Comparison of ENCODE assay signal across 20 cellular contexts in genomic region chr21:41671212-41671762, GRCh38.
DNase-seq lines count a peak whose midpoint lies in the region; ATAC-seq and TF ChIP-seq lines count a peak whose summit lies in the region.
"Had no signal": no experiment of that assay in that cellular context is flagged by ENCODE, and none has a peak within 500 bp of the region (broad histone marks: within the 10 kb centered on the region; RNA-seq: fewer than 3 reads in every experiment).

No MANE protein-coding gene starts in this region.

- H3K27ac ChIP-seq in breast epithelium (no peak overlapping the region), RWPE1 (peak overlapping the region; percentile 53), foreskin keratinocyte (peak overlapping the region; percentile 48), upper lobe of left lung (no peak overlapping the region)

- no peaks in the 10 kb centered on the region for H3K9me3 ChIP-seq in breast epithelium
- no peaks in the 10 kb centered on the region for H3K9me3 ChIP-seq in upper lobe of left lung

- intact Hi-C loops in MCF 10A (cut with micrococcal nuclease) (no loop called here), breast epithelium (cut with DNase I; ENCODE audit: low total_unique reads) (no loop called here), head of caudate nucleus (cut with DNase I) (no loop called here)

- H3K27ac Mint-ChIP-seq in MCF 10A (ENCODE audit: low read depth, unreplicated experiment), result peak overlapping the region; percentile 63
- H3K27ac Mint-ChIP-seq in stimulated activated effector memory CD8-positive, alpha-beta T cell treated with anti-CD3 and anti-CD28 coated beads, Interleukin-12 subunit alpha, Interleukin-12 subunit beta, amount 100 ng/mL, for 72 hours, result peak overlapping the region; percentile 53
- H3K27ac Mint-ChIP-seq: GM23338 had no signal

- no TSS peak for BruUV-seq in MCF 10A (replicated peaks; lab: Mats Ljungman, UMichigan)

- CTCF ChIA-PET in MCF 10A (lab: Yijun Ruan, JAX) (interaction anchor here (0.7 kb wide), 1 partner anchor 317 kb away, joined by 3 read pairs; no protein-coding TSS in a partner anchor), RWPE1 (lab: Yijun Ruan, JAX) (interaction anchor here (0.6 kb wide), 2 partner anchors 37 to 530 kb away, joined by 3 to 6 read pairs; no protein-coding TSS in a partner anchor)

- H3K36me3 ChIP-seq in breast epithelium (no peaks in the 10 kb centered on the region), upper lobe of left lung (no peaks in the 10 kb centered on the region)

- TF ChIP-seq EP300 in upper lobe of left lung (IDR thresholded peaks at IDR 0.05), result no peak

- peak; percentile 17 for ATAC-seq in foreskin keratinocyte
- ATAC-seq in stimulated activated effector memory CD8-positive, alpha-beta T cell treated with anti-CD3 and anti-CD28 coated beads, Interleukin-12 subunit alpha, Interleukin-12 subunit beta, amount 100 ng/mL, for 72 hours, result no peak
- no peak for ATAC-seq in upper lobe of left lung (ENCODE audit: low FRiP score in 2 of 2)
- no peak for ATAC-seq in left lobe of liver
- ATAC-seq: GM23338, HCT116 had no signal

- no peaks in the 10 kb centered on the region for H3K9me3 Mint-ChIP-seq in MCF 10A (ENCODE audit: unreplicated experiment)
- H3K9me3 Mint-ChIP-seq in stimulated activated effector memory CD8-positive, alpha-beta T cell treated with anti-CD3 and anti-CD28 coated beads, Interleukin-12 subunit alpha, Interleukin-12 subunit beta, amount 100 ng/mL, for 72 hours, result no peaks in the 10 kb centered on the region
- H3K9me3 Mint-ChIP-seq: CD8-positive, alpha-beta memory T cell; GM23338 had no signal

- no peaks in the 10 kb centered on the region for H3K27me3 Mint-ChIP-seq in MCF 10A (ENCODE audit: insufficient read depth, unreplicated experiment)

- H3K4me3 ChIP-seq in breast epithelium (no peak overlapping the region), upper lobe of left lung (no peak overlapping the region)
- H3K4me3 ChIP-seq: GM12878, GM23338 had no signal

- H3K27me3 ChIP-seq in breast epithelium, result no peaks in the 10 kb centered on the region
- no peaks in the 10 kb centered on the region for H3K27me3 ChIP-seq in foreskin keratinocyte
- no peaks in the 10 kb centered on the region for H3K27me3 ChIP-seq in upper lobe of left lung

- TF ChIP-seq POLR2A in breast epithelium (IDR thresholded peaks at IDR 0.05), result no peak
- no peak for TF ChIP-seq POLR2A in upper lobe of left lung (IDR thresholded peaks at IDR 0.05)

- WGBS in upper lobe of left lung, 2 donors, result 79 to 81% methylated on average over 2 to 4 of the region's 4 CpGs

- peaks cover 7% of the 10 kb centered on the region for H3K4me1 Mint-ChIP-seq in MCF 10A (ENCODE audit: insufficient read depth, unreplicated experiment)
- peaks cover 21% of the 10 kb centered on the region for H3K4me1 Mint-ChIP-seq in stimulated activated effector memory CD8-positive, alpha-beta T cell treated with anti-CD3 and anti-CD28 coated beads, Interleukin-12 subunit alpha, Interleukin-12 subunit beta, amount 100 ng/mL, for 72 hours

- no peaks in the 10 kb centered on the region for H3K4me1 ChIP-seq in breast epithelium
- H3K4me1 ChIP-seq in foreskin keratinocyte, result peaks cover 20% of the 10 kb centered on the region
- no peaks in the 10 kb centered on the region for H3K4me1 ChIP-seq in upper lobe of left lung

- no peaks in the 10 kb centered on the region for H3K36me3 Mint-ChIP-seq in MCF 10A (ENCODE audit: insufficient read depth, unreplicated experiment)
- peaks cover 7% of the 10 kb centered on the region for H3K36me3 Mint-ChIP-seq in stimulated activated effector memory CD8-positive, alpha-beta T cell treated with anti-CD3 and anti-CD28 coated beads, Interleukin-12 subunit alpha, Interleukin-12 subunit beta, amount 100 ng/mL, for 72 hours
- H3K36me3 Mint-ChIP-seq: CD8-positive, alpha-beta memory T cell had no signal

- POLR2A ChIA-PET in MCF 10A (lab: Yijun Ruan, JAX) (interaction anchor here (0.7 to 1.0 kb wide), 2 partner anchors 17 to 28 kb away, joined by 3 to 4 read pairs; no protein-coding TSS in a partner anchor), RWPE1 (lab: Yijun Ruan, JAX; ENCODE audit: low non-redundant PET) (interaction anchor here (0.6 kb wide), 1 partner anchor 9 kb away, joined by 3 read pairs; no protein-coding TSS in a partner anchor)

- H3K4me3 Mint-ChIP-seq in MCF 10A (ENCODE audit: unreplicated experiment), result no peak overlapping the region
- no peak overlapping the region for H3K4me3 Mint-ChIP-seq in stimulated activated effector memory CD8-positive, alpha-beta T cell treated with anti-CD3 and anti-CD28 coated beads, Interleukin-12 subunit alpha, Interleukin-12 subunit beta, amount 100 ng/mL, for 72 hours
- H3K4me3 Mint-ChIP-seq: GM23338 had no signal

- TF ChIP-seq CTCF in MCF 10A (IDR thresholded peaks at IDR 0.05; ENCODE audit: unreplicated experiment), result no peak
- no peak for TF ChIP-seq CTCF in breast epithelium (IDR thresholded peaks at IDR 0.05)
- TF ChIP-seq CTCF in RWPE1 (conservative IDR thresholded peaks at IDR 0.05; ENCODE audit: low read depth), result no peak
- TF ChIP-seq CTCF in foreskin keratinocyte (conservative IDR thresholded peaks at IDR 0.05), result peak; percentile 9
- TF ChIP-seq CTCF in upper lobe of left lung (IDR thresholded peaks at IDR 0.05), result no peak

- DNase-seq in MCF 10A (ENCODE audit: unreplicated experiment), result no peak
- no peak for DNase-seq in breast epithelium (ENCODE audit: low spot score in 2 of 2)
- no peak for DNase-seq in RWPE1 (ENCODE audit: low spot score)
- peak in 1 of 2 donors; percentile 33 for DNase-seq in foreskin keratinocyte
- no peak for DNase-seq in stimulated activated effector memory CD8-positive, alpha-beta T cell treated with anti-CD3 and anti-CD28 coated beads, Interleukin-12 subunit alpha, Interleukin-12 subunit beta, amount 100 ng/mL, for 72 hours (ENCODE audit: low spot score in 2 of 2)
- no peak for DNase-seq in upper lobe of left lung
- DNase-seq in left lobe of liver (ENCODE audit: low spot score), result no peak
- no peak for DNase-seq in head of caudate nucleus
- DNase-seq: CD8-positive, alpha-beta memory T cell; EL; KBM-7; NCI-H1436; NCI-H1930; NCI-H524; NCI-H82; OCI-M1; RPMI8226 had no signal

Comparison
In these comparisons a context has a peak if more than half of its experiments do, and no peak if none do; other contexts are left out.
1. H3K27ac ChIP-seq: peak in RWPE1 (single experiment) and foreskin keratinocyte (single experiment); none in breast epithelium (0 of 2) and upper lobe of left lung (0 of 4).